In genomic region chr10:24382596-24382978, GRCh38 we compare ENCODE assay signal across 11 cellular contexts.
DNase-seq lines count a peak whose midpoint lies in the region; ATAC-seq, FAIRE-seq and TF ChIP-seq lines count a peak whose summit lies in the region.
"Had no signal": no experiment of that assay in that cellular context is flagged by ENCODE, and none has a peak within 500 bp of the region (broad histone marks: within the 10 kb centered on the region; RNA-seq: fewer than 3 reads in every experiment).

No MANE protein-coding gene starts in this region.

- no peaks in the 10 kb centered on the region for H3K9me3 Mint-ChIP-seq in T-helper 1 cell treated with Interleukin-12 subunit alpha and Interleukin-12 subunit beta and Interleukin-4 antibody, amounts not matched to agents 30 μg/mL and 1 μg/mL, for 36 hours
- peaks cover 4% of the 10 kb centered on the region for H3K9me3 Mint-ChIP-seq in nephron
- H3K9me3 Mint-ChIP-seq: memory B cell had no signal

- no peak overlapping the region for H3K4me3 Mint-ChIP-seq in T-helper 1 cell treated with Interleukin-12 subunit alpha and Interleukin-12 subunit beta and Interleukin-4 antibody, amounts not matched to agents 30 μg/mL and 1 μg/mL, for 36 hours
- H3K4me3 Mint-ChIP-seq in nephron: no peak overlapping the region
- H3K4me3 Mint-ChIP-seq: memory B cell had no signal

- no peak for TF ChIP-seq POLR2A in GM12892 (IDR thresholded peaks at IDR 0.05; ENCODE audit: low read depth, low read length)

- H3K4me1 Mint-ChIP-seq in T-helper 1 cell treated with Interleukin-12 subunit alpha and Interleukin-12 subunit beta and Interleukin-4 antibody, amounts not matched to agents 30 μg/mL and 1 μg/mL, for 36 hours (ENCODE audit: low read depth): peaks cover 28% of the 10 kb centered on the region
- peaks cover 37% of the 10 kb centered on the region for H3K4me1 Mint-ChIP-seq in nephron
- H3K4me1 Mint-ChIP-seq: memory B cell had no signal

- no peak for TF ChIP-seq CTCF in nephron (IDR thresholded peaks at IDR 0.05; ENCODE audit: unreplicated experiment in 3 of 3)

- H3K27ac Mint-ChIP-seq in T-helper 1 cell treated with Interleukin-12 subunit alpha and Interleukin-12 subunit beta and Interleukin-4 antibody, amounts not matched to agents 30 μg/mL and 1 μg/mL, for 36 hours: peak overlapping the region; percentile 86
- peak overlapping the region in 2 of 3 experiments; percentile 22 to 79 for H3K27ac Mint-ChIP-seq in nephron
- H3K27ac Mint-ChIP-seq: memory B cell had no signal

- peaks cover 3% of the 10 kb centered on the region for H3K36me3 Mint-ChIP-seq in T-helper 1 cell treated with Interleukin-12 subunit alpha and Interleukin-12 subunit beta and Interleukin-4 antibody, amounts not matched to agents 30 μg/mL and 1 μg/mL, for 36 hours (ENCODE audit: low read depth)
- H3K36me3 Mint-ChIP-seq in nephron (ENCODE audit: low read depth): peaks cover 62% of the 10 kb centered on the region
- H3K36me3 Mint-ChIP-seq: memory B cell had no signal

- no peaks in the 10 kb centered on the region for H3K27me3 Mint-ChIP-seq in T-helper 1 cell treated with Interleukin-12 subunit alpha and Interleukin-12 subunit beta and Interleukin-4 antibody, amounts not matched to agents 30 μg/mL and 1 μg/mL, for 36 hours (ENCODE audit: low read depth)
- H3K27me3 Mint-ChIP-seq in nephron (ENCODE audit: low read depth): no peaks in the 10 kb centered on the region

- FAIRE-seq in GM12892 (lab: Jason Lieb, UNC): peak; percentile 65

- DNase-seq in GM12892 (ENCODE audit: insufficient read length) (no peak), occipital lobe (lab: John Stamatoyannopoulos, UW) (no peak), NCI-H1436 treated with DMSO at 0.1 percent for 48 hours (lab: John Stamatoyannopoulos, UW) (no peak), Ammon's horn (ENCODE audit: low spot score) (no peak), HT-29 (ENCODE audit: low spot score) (no peak)
- DNase-seq: EL, NCI-H1092 had no signal

- peak; percentile 23 for ATAC-seq in GM21447 (IDR thresholded peaks at IDR 0.05; ENCODE audit: unreplicated experiment)
